ENCODE assay signal across 18 cellular contexts in genomic region chr2:218382785-218383184, GRCh38. TPM values are rescaled to one million over a fixed set of nuclear protein-coding genes. Genes with fewer than 3 reads are reported as not detected.
"Had no signal": no experiment of that assay in that cellular context is flagged by ENCODE, and none has a peak within 500 bp of the region (broad histone marks: within the 10 kb centered on the region; RNA-seq: fewer than 3 reads in every experiment).

No MANE protein-coding gene starts in this region.

- H3K9me3 Mint-ChIP-seq: activated naive CD4-positive, alpha-beta T cell treated with anti-CD3 and anti-CD28 coated beads, Interleukin-2, amount 50 U/mL, for 72 hours; activated T-cell treated with anti-CD3 and anti-CD28 coated beads, Interleukin-2, amount 50 U/mL, for 4 hours; brain; mesothelial cell of epicardium; naive thymus-derived CD4-positive, alpha-beta T cell; stimulated activated naive B cell treated with anti-CD40 and anti-IgM and Interleukin-4, amounts not matched to agents 10 μg/mL and 1 μg/mL and 100 μg/mL, for 72 hours had no signal

- DNase-seq: activated CD4-positive, alpha-beta T cell treated with anti-CD3 and anti-CD28 coated beads, Interleukin-2, amount 50 U/mL, for 4 hours; activated CD4-positive, CD25-positive, alpha-beta regulatory T cell treated with anti-CD3 and anti-CD28 coated beads, Interleukin-2, amount 50 U/mL, for 72 hours; activated CD8-positive, alpha-beta memory T cell treated with anti-CD3 and anti-CD28 coated beads, Interleukin-2, amount 10 ng/mL, durations not matched to agents 7 days and 5 days; activated effector memory CD4-positive, alpha-beta T cell treated with anti-CD3 and anti-CD28 coated beads, Interleukin-2, amount 50 U/mL, for 16 hours; activated T-cell treated with anti-CD3 and anti-CD28 coated beads, Interleukin-2, amount 50 U/mL, for 4 hours; glutamatergic neuron; left ventricle myocardium superior; naive thymus-derived CD4-positive, alpha-beta T cell; stimulated activated CD4-positive, alpha-beta T cell treated with anti-CD3 and anti-CD28 coated beads, Interleukin-1b, Interleukin-23, amount 100 ng/mL, for 48 hours; stimulated activated naive B cell treated with anti-CD40 and anti-IgM and Interleukin-4, amounts not matched to agents 10 μg/mL and 1 μg/mL and 100 μg/mL, for 72 hours; uterus had no signal

- H3K27me3 ChIP-seq: uterus had no signal

- H3K9me3 ChIP-seq: uterus had no signal

- H3K4me1 ChIP-seq: uterus had no signal

- H3K36me3 ChIP-seq: uterus had no signal

- H3K4me1 Mint-ChIP-seq: activated CD8-positive, alpha-beta memory T cell treated with anti-CD3 and anti-CD28 coated beads, Interleukin-2, amount 10 ng/mL, durations not matched to agents 7 days and 5 days had no signal

- ATAC-seq: activated CD8-positive, alpha-beta memory T cell treated with anti-CD3 and anti-CD28 coated beads, Interleukin-2, amount 10 ng/mL, durations not matched to agents 7 days and 5 days; activated naive CD4-positive, alpha-beta T cell treated with anti-CD3 and anti-CD28 coated beads, Interleukin-2, amount 50 U/mL, for 72 hours; activated T-cell treated with anti-CD3 and anti-CD28 coated beads, Interleukin-2, amount 50 U/mL, for 4 hours had no signal

- H3K27ac Mint-ChIP-seq: activated CD8-positive, alpha-beta memory T cell treated with anti-CD3 and anti-CD28 coated beads, Interleukin-2, amount 10 ng/mL, durations not matched to agents 7 days and 5 days; brain; mesothelial cell of epicardium; naive thymus-derived CD4-positive, alpha-beta T cell; progenitor cell of endocrine pancreas; stimulated activated naive B cell treated with anti-CD40 and anti-IgM and Interleukin-4, amounts not matched to agents 10 μg/mL and 1 μg/mL and 100 μg/mL, for 72 hours had no signal

- H3K27ac ChIP-seq: uterus had no signal

- H3K4me3 Mint-ChIP-seq: activated CD8-positive, alpha-beta memory T cell treated with anti-CD3 and anti-CD28 coated beads, Interleukin-2, amount 10 ng/mL, durations not matched to agents 7 days and 5 days; activated T-cell treated with anti-CD3 and anti-CD28 coated beads, Interleukin-2, amount 50 U/mL, for 4 hours; brain; mesothelial cell of epicardium; stimulated activated naive B cell treated with anti-CD40 and anti-IgM and Interleukin-4, amounts not matched to agents 10 μg/mL and 1 μg/mL and 100 μg/mL, for 72 hours had no signal

- H3K4me3 ChIP-seq: uterus had no signal

RNA-seq across cellular contexts. Expression of gene SLC11A1, which starts 0.7 kb away (rescaled TPM):
- total RNA-seq: activated naive CD4-positive, alpha-beta T cell treated with anti-CD3 and anti-CD28 coated beads, Interleukin-2, amount 50 U/mL, for 72 hours had no signal

RNA-seq across cellular contexts. Expression of gene CATIP, which starts 26.1 kb away (rescaled TPM):
- total RNA-seq: activated CD8-positive, alpha-beta memory T cell treated with anti-CD3 and anti-CD28 coated beads, Interleukin-2, amount 10 ng/mL, durations not matched to agents 7 days and 5 days; activated naive CD4-positive, alpha-beta T cell treated with anti-CD3 and anti-CD28 coated beads, Interleukin-2, amount 50 U/mL, for 72 hours; activated T-cell treated with anti-CD3 and anti-CD28 coated beads, Interleukin-2, amount 50 U/mL, for 4 hours; dermis microvascular lymphatic vessel endothelial cell; esophagus mucosa; left ventricle myocardium superior; mesothelial cell of epicardium; right cardiac atrium had no signal
- polyA plus RNA-seq: naive thymus-derived CD4-positive, alpha-beta T cell had no signal

RNA-seq across cellular contexts. Expression of gene VIL1, which starts 36.1 kb away (rescaled TPM):
- total RNA-seq: activated naive CD4-positive, alpha-beta T cell treated with anti-CD3 and anti-CD28 coated beads, Interleukin-2, amount 50 U/mL, for 72 hours; dermis microvascular lymphatic vessel endothelial cell; esophagus mucosa; left ventricle myocardium superior; right cardiac atrium had no signal
